Comparison of ENCODE assay signal across 19 cellular contexts in the genomic region with DNA sequence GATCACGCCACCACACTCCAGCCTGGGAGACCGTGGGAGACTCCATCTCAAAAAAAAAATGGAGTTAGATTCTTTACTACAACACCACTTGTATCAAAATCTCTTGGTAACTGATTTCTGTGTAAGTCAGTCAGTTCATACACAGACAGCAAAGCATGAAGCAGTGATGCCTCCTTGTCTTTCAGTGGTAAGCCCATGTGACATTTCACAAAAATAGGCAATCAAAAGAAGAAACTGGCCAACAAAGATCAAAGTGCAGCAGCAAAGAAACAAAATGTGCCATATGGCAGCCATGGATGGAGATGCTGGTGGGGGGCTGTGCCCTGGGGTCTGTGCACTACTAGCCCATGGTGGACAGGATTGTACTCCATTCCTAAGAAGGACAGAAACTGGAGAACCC. TPM values are rescaled to one million over a fixed set of nuclear protein-coding genes. Genes with fewer than 3 reads are reported as not detected.
DNase-seq lines count a peak whose midpoint lies in the region; ATAC-seq, FAIRE-seq and TF ChIP-seq lines count a peak whose summit lies in the region.
"Had no signal": no experiment of that assay in that cellular context is flagged by ENCODE, and none has a peak within 500 bp of the region (broad histone marks: within the 10 kb centered on the region; RNA-seq: fewer than 3 reads in every experiment).

No MANE protein-coding gene starts in this region.

- no peak for TF ChIP-seq RAD21 in GM12878 (IDR thresholded peaks at IDR 0.05; ENCODE audit: insufficient read depth, low read depth, low read length)

- intact Hi-C loops in natural killer cell (cut with micrococcal nuclease), result no loop called here
- intact Hi-C loops in GM12878 (cut with micrococcal nuclease; ENCODE audit: unreplicated experiment), result loop anchor here (1.0 to 10.0 kb wide), 2 partner anchors 39 to 542 kb away; no protein-coding TSS in a partner anchor
- intact Hi-C loops in lower lobe of right lung (cut with DNase I), result no loop called here

- H3K4me2 ChIP-seq in GM12878 (ENCODE audit: control insufficient read depth, insufficient read depth), result peak overlapping the region; percentile 46
- no peak overlapping the region for H3K4me2 ChIP-seq in neural progenitor cell

- peaks cover under 1% of the 10 kb centered on the region for H3F3A ChIP-seq in neural progenitor cell (ENCODE audit: low read depth)

- peak overlapping the region; percentile 15 for H3K4me3 Mint-ChIP-seq in natural killer cell treated with Interleukin-12 subunit alpha and Interleukin-12 subunit beta and Interleukin-15 and Interleukin-18, amount 100 ng/mL, for 72 hours
- H3K4me3 Mint-ChIP-seq in natural killer cell (no peak overlapping the region), neural progenitor cell (no peak overlapping the region)
- H3K4me3 Mint-ChIP-seq: CD8-positive, alpha-beta T cell; H9 had no signal

- H3K27ac ChIP-seq in GM12878 (ENCODE audit: control insufficient read depth, insufficient read depth), result peak overlapping the region; percentile 92
- no peak overlapping the region for H3K27ac ChIP-seq in neural progenitor cell
- H3K27ac ChIP-seq in lower lobe of right lung, result no peak overlapping the region

- TF ChIP-seq EP300 in GM12878 (IDR thresholded peaks at IDR 0.05; ENCODE audit: borderline replicate concordance in 1 of 2, control insufficient read depth in 1 of 2, low read depth in 2 of 2, low read length in 2 of 2), result no peak

- H3K27me3 ChIP-seq in GM12878 (replicated peaks in 1 of 2; ENCODE audit: control insufficient read depth in 2 of 2, insufficient read depth in 2 of 2, low read length in 1 of 2), result no peaks in the 10 kb centered on the region
- H3K27me3 ChIP-seq in neural progenitor cell, result peaks cover 12% of the 10 kb centered on the region
- no peaks in the 10 kb centered on the region for H3K27me3 ChIP-seq in lower lobe of right lung (ENCODE audit: low read depth)

- H3K4me3 ChIP-seq in GM12878, result no peak overlapping the region
- no peak overlapping the region for H3K4me3 ChIP-seq in neural progenitor cell
- no peak overlapping the region for H3K4me3 ChIP-seq in lower lobe of right lung

- SMC1A ChIA-PET in GM12878 (lab: Charles Lee; ENCODE audit: uncharacterized antibody, unreplicated experiment), result interaction anchor here (1.3 to 2.2 kb wide), 4 partner anchors 10 to 64 kb away, joined by 3 to 10 read pairs (median 6); no protein-coding TSS in a partner anchor

- peaks cover 0 to 23% of the 10 kb centered on the region in 2 donors for H3K27me3 Mint-ChIP-seq in natural killer cell treated with Interleukin-12 subunit alpha and Interleukin-12 subunit beta and Interleukin-15 and Interleukin-18, amount 100 ng/mL, for 72 hours
- H3K27me3 Mint-ChIP-seq in natural killer cell (ENCODE audit: low read depth in 2 of 2), result peaks cover 21 to 23% of the 10 kb centered on the region in 2 donors
- peaks cover 4% of the 10 kb centered on the region for H3K27me3 Mint-ChIP-seq in neural progenitor cell (ENCODE audit: insufficient read depth, low read depth)

- TF ChIP-seq POLR2A in GM12878 (IDR thresholded peaks at IDR 0.05; ENCODE audit: low read depth, low read length), result no peak

- in situ Hi-C loops in GM12878 (cut with MboI), result loop anchor here (10.0 to 25.0 kb wide), 2 partner anchors 648 to 1310 kb away; a partner anchor contains a TSS

- POLR2A ChIA-PET in GM12878 (lab: Charles Lee), result interaction anchor here (1.2 kb wide), 1 partner anchor 21 kb away, joined by 3 read pairs; no protein-coding TSS in a partner anchor

- no peaks in the 10 kb centered on the region for H3K79me2 ChIP-seq in GM12878 (ENCODE audit: control insufficient read depth, insufficient read depth, low read length)
- H3K79me2 ChIP-seq in neural progenitor cell (ENCODE audit: low read depth), result no peaks in the 10 kb centered on the region

- no peaks in the 10 kb centered on the region for H3K9me3 Mint-ChIP-seq in natural killer cell treated with Interleukin-12 subunit alpha and Interleukin-12 subunit beta and Interleukin-15 and Interleukin-18, amount 100 ng/mL, for 72 hours
- H3K9me3 Mint-ChIP-seq in natural killer cell (no peaks in the 10 kb centered on the region), neural progenitor cell (no peaks in the 10 kb centered on the region)
- H3K9me3 Mint-ChIP-seq: CD8-positive, alpha-beta T cell; H9 had no signal

- BruUV-seq in GM12878 (replicated peaks; lab: Mats Ljungman, UMichigan), result no TSS peak

- H3K4me1 ChIP-seq in GM12878 (ENCODE audit: control insufficient read depth, insufficient read depth, low read length), result peaks cover 52% of the 10 kb centered on the region
- H3K4me1 ChIP-seq in neural progenitor cell, result no peaks in the 10 kb centered on the region
- H3K4me1 ChIP-seq in lower lobe of right lung, result peaks cover 3% of the 10 kb centered on the region

- peak overlapping the region; percentile 20 for H2AFZ ChIP-seq in GM12878 (ENCODE audit: control insufficient read depth, low read depth, low read length)
- H2AFZ ChIP-seq in neural progenitor cell (replicated peaks), result no peak overlapping the region

- RAD21 ChIA-PET in GM12878 (lab: Charles Lee; ENCODE audit: unreplicated experiment), result no interaction called here

- H4K20me1 ChIP-seq in GM12878 (ENCODE audit: control insufficient read depth, insufficient read depth) (no peaks in the 10 kb centered on the region), neural progenitor cell (ENCODE audit: low read depth) (no peaks in the 10 kb centered on the region)

- H3K4me1 Mint-ChIP-seq in natural killer cell treated with Interleukin-12 subunit alpha and Interleukin-12 subunit beta and Interleukin-15 and Interleukin-18, amount 100 ng/mL, for 72 hours (ENCODE audit: low read depth in 2 of 2), result peaks cover 26 to 30% of the 10 kb centered on the region in 2 donors
- peaks cover 5 to 11% of the 10 kb centered on the region in 2 donors for H3K4me1 Mint-ChIP-seq in natural killer cell
- peaks cover 8% of the 10 kb centered on the region for H3K4me1 Mint-ChIP-seq in neural progenitor cell

- H3K9me3 ChIP-seq in GM12878 (replicated peaks; ENCODE audit: control insufficient read depth, insufficient read depth, low read length), result no peaks in the 10 kb centered on the region
- no peaks in the 10 kb centered on the region for H3K9me3 ChIP-seq in neural progenitor cell (ENCODE audit: low read depth)
- H3K9me3 ChIP-seq in lower lobe of right lung, result no peaks in the 10 kb centered on the region

- no peaks in the 10 kb centered on the region for H3K36me3 ChIP-seq in GM12878 (ENCODE audit: control insufficient read depth in 2 of 2, insufficient read depth in 2 of 2, low read length in 1 of 2)
- H3K36me3 ChIP-seq in neural progenitor cell, result no peaks in the 10 kb centered on the region
- no peaks in the 10 kb centered on the region for H3K36me3 ChIP-seq in lower lobe of right lung

- TF ChIP-seq CTCF in natural killer cell (IDR thresholded peaks at IDR 0.05) (no peak), GM12878 (IDR thresholded peaks at IDR 0.05 in 2 of 3, conservative IDR thresholded peaks at IDR 0.05 in 1 of 3; ENCODE audit: control insufficient read depth in 2 of 3, extremely low read depth in 1 of 3, insufficient read depth in 1 of 3, low read depth in 3 of 3, low read length in 3 of 3) (no peak), neural progenitor cell (IDR thresholded peaks at IDR 0.05) (no peak), lower lobe of right lung (IDR thresholded peaks at IDR 0.05) (no peak)

- peak overlapping the region; percentile 47 to 83 for H3K27ac Mint-ChIP-seq in natural killer cell treated with Interleukin-12 subunit alpha and Interleukin-12 subunit beta and Interleukin-15 and Interleukin-18, amount 100 ng/mL, for 72 hours
- H3K27ac Mint-ChIP-seq in natural killer cell (no peak overlapping the region), neural progenitor cell (peak overlapping the region; percentile 4)
- H3K27ac Mint-ChIP-seq: CD8-positive, alpha-beta T cell; H9 had no signal

- no peaks in the 10 kb centered on the region for H3K36me3 Mint-ChIP-seq in natural killer cell treated with Interleukin-12 subunit alpha and Interleukin-12 subunit beta and Interleukin-15 and Interleukin-18, amount 100 ng/mL, for 72 hours
- H3K36me3 Mint-ChIP-seq in natural killer cell (no peaks in the 10 kb centered on the region), neural progenitor cell (no peaks in the 10 kb centered on the region)
- H3K36me3 Mint-ChIP-seq: CD14-positive monocyte; CD8-positive, alpha-beta T cell had no signal

- no peak for FAIRE-seq in GM12878 (lab: Jason Lieb, UNC)
- FAIRE-seq: D721Med had no signal

- no peak for DNase-seq in natural killer cell treated with Interleukin-12 subunit alpha and Interleukin-12 subunit beta and Interleukin-15 and Interleukin-18, amount 100 ng/mL, for 72 hours (ENCODE audit: low spot score)
- DNase-seq in natural killer cell, result no peak
- DNase-seq in GM12878 (ENCODE audit: low read depth, low spot score), result no peak
- no peak for DNase-seq in neural progenitor cell (ENCODE audit: low spot score)
- DNase-seq in lower lobe of right lung, result no peak
- DNase-seq in anterior cingulate cortex (lab: John Stamatoyannopoulos, UW), result no peak
- no peak for DNase-seq in NCI-H748 (lab: John Stamatoyannopoulos, UW; ENCODE audit: unreplicated experiment)
- DNase-seq: 8988T; AML-193; CD8-positive, alpha-beta T cell; COR-L47; DMS153; DMS79 treated with DMSO at 0.1 percent for 48 hours; GDM1; GOT3; H9; IMR-90 had no signal

- CTCF ChIA-PET in GM12878 (lab: Yijun Ruan, JAX), result no interaction called here

- peak overlapping the region; percentile 3; the same call in 1 of the 2 replicates for H3K9ac ChIP-seq in GM12878 (ENCODE audit: control insufficient read depth, insufficient read depth, low read length)
- H3K9ac ChIP-seq in neural progenitor cell, result no peak overlapping the region

- WGBS in GM12878 (ENCODE audit: insufficient coverage, insufficient replicate concordance, low lambda C conversion rate, missing lambda C conversion rate), result 80% methylated on average over 2 of the region's 2 CpGs

- no peak for ATAC-seq in natural killer cell treated with Interleukin-12 subunit alpha and Interleukin-12 subunit beta and Interleukin-15 and Interleukin-18, amount 100 ng/mL, for 72 hours
- ATAC-seq in natural killer cell (no peak), GM12878 (no peak), lower lobe of right lung (no peak)

RNA-seq across cellular contexts. Expression of a gene that starts 6.7 kb away (rescaled TPM):
- 10 to 100 TPM; 19.1 to 33.0 TPM for total RNA-seq in natural killer cell treated with Interleukin-12 subunit alpha and Interleukin-12 subunit beta and Interleukin-15 and Interleukin-18, amount 100 ng/mL, for 72 hours
- total RNA-seq in natural killer cell (10 to 100 TPM; 21.3 to 27.5 (median 21.8) TPM), GM12878 (2014; rRNA removed) (16.9 and 20.1 TPM in 2 replicates), GM12878 (2014; rRNA removed; fragmentation: Illumina TruSeq; extraction: Trizol) (18.5 and 19.5 TPM in 2 replicates), GM12878 (2021) (13.0 and 13.5 TPM in 2 replicates), neural progenitor cell (ENCODE audit: low replicate concordance) (24.6 and 41.4 TPM in 2 replicates), lower lobe of right lung (50.2 TPM)
- total RNA-seq in GM12878 (2013; cell fraction: nucleolus; rRNA removed), result 150 and 166 TPM in 2 replicates
- 8.8 TPM for polyA plus RNA-seq in GM12878 (2011; ENCODE audit: low read depth)
- polyA plus RNA-seq in GM12878 (2011; rRNA removed) (29.8 and 52.8 TPM in 2 replicates), GM12878 (2014; fragmentation: Illumina TruSeq; extraction: Trizol) (17.2 and 23.9 TPM in 2 replicates), GM12878 (2014; fragmentation: Nextera tagmentation; extraction: Ambion mirVana) (1 to 10 TPM in 1 of 2 experiments, under 1 TPM in 1; 0.72 to 1.5 TPM), GM12878 (2014; rRNA removed) (12.9 and 15.0 TPM in 2 replicates), GM12878 (2016; fragmentation: Nextera tagmentation; extraction: Ambion mirVana) (1 to 10 TPM in 1 of 2 experiments, under 1 TPM in 1; 0.71 to 2.4 TPM)
- 5.7 and 7.9 TPM in 2 replicates for polyA plus RNA-seq in GM12878 (2011; cell fraction: cytosol; rRNA removed)
- polyA plus RNA-seq in GM12878 (2011; cell fraction: nucleus; rRNA removed), result 64.4 and 67.3 TPM in 2 replicates
- polyA plus RNA-seq in GM12878 (2012), result 15.3 and 18.3 TPM in 2 replicates
- 14.5 and 18.9 TPM in 2 replicates for polyA minus RNA-seq in GM12878 (2011; rRNA and poly(A)+ RNA removed)
- polyA minus RNA-seq in GM12878 (2011; cell fraction: cytosol; rRNA and poly(A)+ RNA removed), result 6.3 and 7.4 TPM in 2 replicates
- polyA minus RNA-seq in GM12878 (2011; cell fraction: nucleus; rRNA and poly(A)+ RNA removed), result 24.9 and 26.2 TPM in 2 replicates

Comparison
In these comparisons a context has a peak if more than half of its experiments do, and no peak if none do; other contexts are left out.
1. H3K27ac Mint-ChIP-seq: peak in natural killer cell treated with Interleukin-12 subunit alpha and Interleukin-12 subunit beta and Interleukin-15 and Interleukin-18, amount 100 ng/mL, for 72 hours (2 of 2) and neural progenitor cell (single experiment); none in natural killer cell (0 of 2).